In genomic region chr18:70288851-70289328, GRCh38 we compare ENCODE assay signal across 8 cellular contexts. TPM values are rescaled to one million over a fixed set of nuclear protein-coding genes. Genes with fewer than 3 reads are reported as not detected.
DNase-seq lines count a peak whose midpoint lies in the region; ATAC-seq and TF ChIP-seq lines count a peak whose summit lies in the region.

TSS of gene SOCS6 (plus strand) at chr18:70289045. CDS start at chr18:70324669, 35,624 bp downstream.

- H3K27me3 ChIP-seq in HUES64 (ENCODE audit: insufficient read depth, low read length) = peaks cover 12% of the 10 kb centered on the region
- peaks cover 0 to 11% of the 10 kb centered on the region in 2 donors for H3K27me3 ChIP-seq in left lung

- intact Hi-C loops in left lung (cut with DNase I) = no loop called here

- peak within 1 kb of the TSS; percentile 73 to 83 (median 81) for H3K4me3 Mint-ChIP-seq in T-cell

- peaks cover 14 to 16% (median 16%) of the 10 kb centered on the region in 3 donors for H3K4me1 Mint-ChIP-seq in T-cell

- H3K4me3 ChIP-seq in HUES64 (ENCODE audit: low read length) = peak within 1 kb of the TSS; percentile 67
- H3K4me3 ChIP-seq in left lung = peak within 1 kb of the TSS; percentile 56 to 60

- H3K4me1 ChIP-seq in HUES64 (ENCODE audit: insufficient read depth, low read length) (0 out of 2 replicates have a peak, but pooled peaks cover 11% of the 10 kb centered on the region), left lung (peaks cover 11 to 42% of the 10 kb centered on the region in 2 donors)

- H3K9me3 ChIP-seq in HUES64 (ENCODE audit: insufficient read depth, low read depth, low read length) (no peaks in the 10 kb centered on the region), left lung (no peaks in the 10 kb centered on the region)

- CTCF ChIA-PET in T-cell (lab: Charles Lee) = no interaction called here

- DNase-seq in NOMO-1 (lab: John Stamatoyannopoulos, UW; ENCODE audit: unreplicated experiment in 2 of 2) (peak; percentile 42 to 43), NOMO-1 treated with dmso at 0.1 percent for 144 hours (lab: John Stamatoyannopoulos, UW; ENCODE audit: unreplicated experiment) (no peak), T-cell (peak in 21 of 34 experiments; percentile 2 to 35 (median 14)), dermis blood vessel endothelial cell (peak; percentile 72), left lung (peak; percentile 68 to 92)
- DNase-seq in stimulated activated CD8-positive, alpha-beta memory T cell treated with anti-CD3 and anti-CD28 coated beads, Interleukin-4, amount 100 ng/mL, for 48 hours = peak; percentile 61

- ATAC-seq in GM21529 (IDR thresholded peaks at IDR 0.05; ENCODE audit: unreplicated experiment) (peak; percentile 71), T-cell (replicated peaks in 1 of 4) (peak; percentile 26 to 79 (median 72)), left lung (peak; percentile 64)

- H3K27me3 Mint-ChIP-seq in T-cell = peaks cover 22 to 57% of the 10 kb centered on the region in 2 donors

- POLR2A ChIA-PET in T-cell (lab: Charles Lee) = no interaction called here

- peak within 1 kb of the TSS; percentile 91 for H3K9ac ChIP-seq in HUES64 (ENCODE audit: low read depth, low read length)

- H3K9me3 Mint-ChIP-seq in T-cell = peaks cover 0 to 3% (median 2%) of the 10 kb centered on the region in 3 donors

- H3K27ac ChIP-seq in HUES64 (ENCODE audit: low read depth, low read length) (peak within 1 kb of the TSS; percentile 58; the same call in 1 of the 2 replicates), left lung (peak within 1 kb of the TSS; percentile 82 to 89)

- H3K36me3 Mint-ChIP-seq in T-cell = no peaks in the 10 kb centered on the region

- WGBS in HUES64 = under 1% methylated on average over 77 of the region's 77 CpGs

- H3K36me3 ChIP-seq in HUES64 (ENCODE audit: insufficient read depth, low read length) (no peaks in the 10 kb centered on the region), left lung (no peaks in the 10 kb centered on the region)

- TF ChIP-seq CTCF in left lung (IDR thresholded peaks at IDR 0.05) = no peak

- H3K27ac Mint-ChIP-seq in T-cell = no peak within 1 kb of the TSS

RNA-seq across cellular contexts. Expression of gene SOCS6, which starts in this region (rescaled TPM):
- polyA plus RNA-seq in HUES64 (2013, experiment 1 of 2) = 12.1 TPM
- 13.2 TPM for polyA plus RNA-seq in HUES64 (2013, experiment 2 of 2)
- total RNA-seq in T-cell (1 to 10 TPM in 3 of 5 donors, under 1 TPM in 2; 0.30 to 2.1 (median 1.3) TPM), dermis blood vessel endothelial cell (36.6 and 42.3 TPM in 2 replicates), left lung (10 to 100 TPM; 18.0 to 22.2 TPM)

Comparison
In these comparisons a context has a peak if more than half of its experiments do, and no peak if none do; other contexts are left out.
1. RNA of gene SOCS6 (total RNA-seq): 36.6 to 42.3 TPM in dermis blood vessel endothelial cell and 18.0 to 22.2 TPM in left lung; 0.30 to 2.1 TPM in T-cell; every median in the first group is over 4 times any median in the second.
2. Peak in every context shown above with its lines, with median percentiles within 50 percentile points of each other: ATAC-seq.